13 cellular contexts compared by ENCODE assay signal in the genomic region with DNA sequence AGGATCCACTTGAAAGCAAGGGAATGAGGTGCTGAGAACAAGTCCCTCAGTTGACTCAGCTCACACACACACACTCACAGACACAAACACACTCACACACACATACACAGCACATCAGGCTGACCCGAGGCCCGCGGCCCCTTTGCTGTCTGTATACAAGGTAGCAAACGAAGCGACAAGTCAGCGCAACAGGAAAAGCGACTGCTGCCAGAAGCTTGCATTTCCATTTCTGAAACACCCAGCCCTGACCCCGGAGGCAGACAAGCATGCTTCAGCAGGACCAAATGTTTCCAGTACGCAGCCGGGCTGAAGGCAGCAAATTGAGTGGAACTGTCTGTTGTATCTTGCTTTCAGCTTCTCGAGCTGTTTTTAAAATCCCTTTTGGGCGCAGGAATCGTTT.
DNase-seq lines count a peak whose midpoint lies in the region; TF ChIP-seq lines count a peak whose summit lies in the region.
"Had no signal": no experiment of that assay in that cellular context is flagged by ENCODE, and none has a peak within 500 bp of the region (broad histone marks: within the 10 kb centered on the region; RNA-seq: fewer than 3 reads in every experiment).

No MANE protein-coding gene starts in this region.

- CTCF ChIA-PET in RWPE1 (lab: Yijun Ruan, JAX), result interaction anchor here (1.9 kb wide), 1 partner anchor 19 kb away, joined by 4 read pairs; no protein-coding TSS in a partner anchor

- TF ChIP-seq EP300 in suprapubic skin (IDR thresholded peaks at IDR 0.05), result no peak

- intact Hi-C loops in activated T-helper 2 cell treated with anti-CD3 and anti-CD28 coated beads, Interferon-gamma antibody, Interleukin-2, Interleukin-4, amounts not matched to agents 10 μg/mL and 5 μg/mL and 100 μg/mL, durations not matched to agents 14 hours and 24 hours and 36 hours (cut with micrococcal nuclease), result no loop called here

- no peaks in the 10 kb centered on the region for H3K36me3 ChIP-seq in suprapubic skin
- H3K36me3 ChIP-seq: BE2C had no signal

- TF ChIP-seq CTCF in RWPE1 (conservative IDR thresholded peaks at IDR 0.05; ENCODE audit: low read depth) (no peak), suprapubic skin (IDR thresholded peaks at IDR 0.05) (no peak)

- WGBS in suprapubic skin, result 36% methylated on average over 13 of the region's 13 CpGs

- H3K9me3 Mint-ChIP-seq in activated T-helper 2 cell treated with anti-CD3 and anti-CD28 coated beads, Interferon-gamma antibody, Interleukin-2, Interleukin-4, amounts not matched to agents 10 μg/mL and 5 μg/mL and 100 μg/mL, durations not matched to agents 14 hours and 24 hours and 36 hours, result no peaks in the 10 kb centered on the region
- H3K9me3 Mint-ChIP-seq: CD4-positive, alpha-beta T cell had no signal

- no peak overlapping the region for H3K27ac Mint-ChIP-seq in activated T-helper 2 cell treated with anti-CD3 and anti-CD28 coated beads, Interferon-gamma antibody, Interleukin-2, Interleukin-4, amounts not matched to agents 10 μg/mL and 5 μg/mL and 100 μg/mL, durations not matched to agents 14 hours and 24 hours and 36 hours
- H3K27ac Mint-ChIP-seq: CD4-positive, alpha-beta T cell had no signal

- DNase-seq in ELF-1 (ENCODE audit: low read depth, low spot score) (peak; percentile 67), RWPE1 (ENCODE audit: low spot score) (no peak), left kidney (ENCODE audit: low read depth, low spot score) (peak; percentile 42), suprapubic skin (ENCODE audit: low spot score in 2 of 2) (no peak), glomerular visceral epithelial cell (ENCODE audit: extremely low spot score) (no peak)
- DNase-seq in activated T-helper 2 cell treated with anti-CD3 and anti-CD28 coated beads, Interferon-gamma antibody, Interleukin-2, Interleukin-4, amounts not matched to agents 10 μg/mL and 5 μg/mL and 100 μg/mL, durations not matched to agents 14 hours and 24 hours and 36 hours (ENCODE audit: low spot score), result no peak
- DNase-seq: BE2C; Caco-2; CD4-positive, alpha-beta T cell; GM23248; HCEC 1CT had no signal

- no peaks in the 10 kb centered on the region for H3K9me3 ChIP-seq in suprapubic skin
- H3K9me3 ChIP-seq: BE2C, Caco-2 had no signal

- POLR2A ChIA-PET in RWPE1 (lab: Yijun Ruan, JAX; ENCODE audit: low non-redundant PET), result no interaction called here

- H3K4me1 Mint-ChIP-seq in activated T-helper 2 cell treated with anti-CD3 and anti-CD28 coated beads, Interferon-gamma antibody, Interleukin-2, Interleukin-4, amounts not matched to agents 10 μg/mL and 5 μg/mL and 100 μg/mL, durations not matched to agents 14 hours and 24 hours and 36 hours (ENCODE audit: low read depth), result no peaks in the 10 kb centered on the region

- no peak overlapping the region for H3K4me3 ChIP-seq in suprapubic skin
- H3K4me3 ChIP-seq: GM12878, GM23248 had no signal

- no peak for TF ChIP-seq POLR2A in suprapubic skin (IDR thresholded peaks at IDR 0.05)

- H3K27ac ChIP-seq in RWPE1, result peak overlapping the region; percentile 12; the same call in 1 of the 2 replicates
- H3K27ac ChIP-seq in suprapubic skin, result peak overlapping the region; percentile 45
- H3K27ac ChIP-seq: C4-2B, GM23248 had no signal

- peaks cover 24% of the 10 kb centered on the region for H3K27me3 ChIP-seq in suprapubic skin
- H3K27me3 ChIP-seq: BE2C had no signal

- no peaks in the 10 kb centered on the region for H3K36me3 Mint-ChIP-seq in activated T-helper 2 cell treated with anti-CD3 and anti-CD28 coated beads, Interferon-gamma antibody, Interleukin-2, Interleukin-4, amounts not matched to agents 10 μg/mL and 5 μg/mL and 100 μg/mL, durations not matched to agents 14 hours and 24 hours and 36 hours (ENCODE audit: low read depth)

- no peaks in the 10 kb centered on the region for H3K27me3 Mint-ChIP-seq in activated T-helper 2 cell treated with anti-CD3 and anti-CD28 coated beads, Interferon-gamma antibody, Interleukin-2, Interleukin-4, amounts not matched to agents 10 μg/mL and 5 μg/mL and 100 μg/mL, durations not matched to agents 14 hours and 24 hours and 36 hours (ENCODE audit: low read depth)

- H3K4me1 ChIP-seq in suprapubic skin, result peaks cover 34% of the 10 kb centered on the region
- H3K4me1 ChIP-seq: BE2C, Caco-2 had no signal

- H3K4me3 Mint-ChIP-seq in activated T-helper 2 cell treated with anti-CD3 and anti-CD28 coated beads, Interferon-gamma antibody, Interleukin-2, Interleukin-4, amounts not matched to agents 10 μg/mL and 5 μg/mL and 100 μg/mL, durations not matched to agents 14 hours and 24 hours and 36 hours (ENCODE audit: low read depth), result no peak overlapping the region
- H3K4me3 Mint-ChIP-seq: CD4-positive, alpha-beta T cell had no signal

Comparison
In these comparisons a context has a peak if more than half of its experiments do, and no peak if none do; other contexts are left out.
1. DNase-seq: peak in ELF-1 (single experiment) and left kidney (single experiment); none in RWPE1 (single experiment), suprapubic skin (0 of 2), activated T-helper 2 cell treated with anti-CD3 and anti-CD28 coated beads, Interferon-gamma antibody, Interleukin-2, Interleukin-4, amounts not matched to agents 10 μg/mL and 5 μg/mL and 100 μg/mL, durations not matched to agents 14 hours and 24 hours and 36 hours (single experiment) and glomerular visceral epithelial cell (single experiment).